In genomic region chr4:3229328-3229727, GRCh38 we compare ENCODE assay signal across 26 cellular contexts. TPM values are rescaled to one million over a fixed set of nuclear protein-coding genes. Genes with fewer than 3 reads are reported as not detected.
DNase-seq lines count a peak whose midpoint lies in the region; ATAC-seq and TF ChIP-seq lines count a peak whose summit lies in the region.
"Had no signal": no experiment of that assay in that cellular context is flagged by ENCODE, and none has a peak within 500 bp of the region (broad histone marks: within the 10 kb centered on the region; RNA-seq: fewer than 3 reads in every experiment).

No MANE protein-coding gene starts in this region.

- no peak overlapping the region for H3K4me2 ChIP-seq in osteoblast (ENCODE audit: insufficient read depth, low read length)

- H3K27me3 ChIP-seq in osteoblast (ENCODE audit: insufficient read depth, low read length), result no peaks in the 10 kb centered on the region
- H3K27me3 ChIP-seq: ascending aorta, Peyer's patch, SJCRH30 had no signal

- H3K27me3 Mint-ChIP-seq in activated CD4-positive, alpha-beta T cell treated with anti-CD3 and anti-CD28 coated beads for 36 hours, result no peaks in the 10 kb centered on the region
- peaks cover 3% of the 10 kb centered on the region; the same call in 1 of the 2 replicates for H3K27me3 Mint-ChIP-seq in HFFc6 (ENCODE audit: insufficient read depth)
- no peaks in the 10 kb centered on the region for H3K27me3 Mint-ChIP-seq in central memory CD8-positive, alpha-beta T cell
- H3K27me3 Mint-ChIP-seq: activated CD4-positive, alpha-beta memory T cell treated with anti-CD3 and anti-CD28 coated beads for 36 hours; activated naive CD4-positive, alpha-beta T cell treated with anti-CD3 and anti-CD28 coated beads, Interleukin-2, amount 50 U/mL, for 24 hours; activated T-helper 17 cell treated with anti-CD3 and anti-CD28 coated beads, Interleukin-2, amount 50 U/mL, for 72 hours had no signal

- H4K20me1 ChIP-seq in osteoblast (ENCODE audit: insufficient read depth, low read length), result no peaks in the 10 kb centered on the region

- H3K9me3 ChIP-seq in osteoblast (ENCODE audit: low read depth, low read length), result no peaks in the 10 kb centered on the region
- H3K9me3 ChIP-seq: ascending aorta, left ventricle myocardium inferior, Peyer's patch, SJCRH30 had no signal

- peak overlapping the region; percentile 14 for H3K27ac Mint-ChIP-seq in activated CD4-positive, alpha-beta T cell treated with anti-CD3 and anti-CD28 coated beads for 36 hours
- peak overlapping the region; percentile 7; the same call in 1 of the 2 replicates for H3K27ac Mint-ChIP-seq in HFFc6
- peak overlapping the region; percentile 3 for H3K27ac Mint-ChIP-seq in central memory CD8-positive, alpha-beta T cell (ENCODE audit: low read depth)
- H3K27ac Mint-ChIP-seq: activated CD4-positive, alpha-beta memory T cell treated with anti-CD3 and anti-CD28 coated beads for 36 hours; activated naive CD4-positive, alpha-beta T cell treated with anti-CD3 and anti-CD28 coated beads, Interleukin-2, amount 50 U/mL, for 24 hours; activated T-helper 17 cell treated with anti-CD3 and anti-CD28 coated beads, Interleukin-2, amount 50 U/mL, for 72 hours; stimulated activated effector memory CD8-positive, alpha-beta T cell treated with anti-CD3 and anti-CD28 coated beads, Interleukin-12 subunit alpha, Interleukin-12 subunit beta, amount 100 ng/mL, for 72 hours had no signal

- no peaks in the 10 kb centered on the region for H3K79me2 ChIP-seq in osteoblast (ENCODE audit: insufficient read depth, low read length)

- intact Hi-C loops in activated CD4-positive, alpha-beta T cell treated with anti-CD3 and anti-CD28 coated beads for 36 hours (cut with DNase I, micrococcal nuclease), result no loop called here

- no peak overlapping the region for H3K27ac ChIP-seq in osteoblast (ENCODE audit: low read depth, low read length)
- H3K27ac ChIP-seq: ascending aorta, left ventricle myocardium inferior, Peyer's patch, SJCRH30 had no signal

- peaks cover 3% of the 10 kb centered on the region for H3K4me1 Mint-ChIP-seq in activated CD4-positive, alpha-beta T cell treated with anti-CD3 and anti-CD28 coated beads for 36 hours
- H3K4me1 Mint-ChIP-seq in HFFc6 (ENCODE audit: low read depth), result peaks cover 17% of the 10 kb centered on the region
- H3K4me1 Mint-ChIP-seq in central memory CD8-positive, alpha-beta T cell, result peaks cover 6% of the 10 kb centered on the region
- H3K4me1 Mint-ChIP-seq: activated naive CD4-positive, alpha-beta T cell treated with anti-CD3 and anti-CD28 coated beads, Interleukin-2, amount 50 U/mL, for 24 hours had no signal

- H3K36me3 ChIP-seq in osteoblast (ENCODE audit: insufficient read depth, low read length), result peaks cover 60% of the 10 kb centered on the region

- ATAC-seq in activated CD4-positive, alpha-beta T cell treated with anti-CD3 and anti-CD28 coated beads for 36 hours, result no peak
- no peak for ATAC-seq in central memory CD8-positive, alpha-beta T cell (replicated peaks; ENCODE audit: extremely low read depth, poor library complexity, severe bottlenecking)
- ATAC-seq in HG03432 (IDR thresholded peaks at IDR 0.05; ENCODE audit: unreplicated experiment), result no peak
- ATAC-seq: activated T-helper 17 cell treated with anti-CD3 and anti-CD28 coated beads, Interleukin-2, amount 50 U/mL, for 72 hours; stimulated activated effector memory CD8-positive, alpha-beta T cell treated with anti-CD3 and anti-CD28 coated beads, Interleukin-12 subunit alpha, Interleukin-12 subunit beta, amount 100 ng/mL, for 72 hours had no signal

- H3K9me3 Mint-ChIP-seq in activated CD4-positive, alpha-beta T cell treated with anti-CD3 and anti-CD28 coated beads for 36 hours (ENCODE audit: low read depth), result no peaks in the 10 kb centered on the region
- peaks cover 4% of the 10 kb centered on the region; the same call in 1 of the 2 replicates for H3K9me3 Mint-ChIP-seq in HFFc6
- H3K9me3 Mint-ChIP-seq in central memory CD8-positive, alpha-beta T cell, result no peaks in the 10 kb centered on the region
- H3K9me3 Mint-ChIP-seq: activated CD4-positive, alpha-beta memory T cell treated with anti-CD3 and anti-CD28 coated beads for 36 hours; activated naive CD4-positive, alpha-beta T cell treated with anti-CD3 and anti-CD28 coated beads, Interleukin-2, amount 50 U/mL, for 24 hours; activated T-helper 17 cell treated with anti-CD3 and anti-CD28 coated beads, Interleukin-2, amount 50 U/mL, for 72 hours; stimulated activated effector memory CD8-positive, alpha-beta T cell treated with anti-CD3 and anti-CD28 coated beads, Interleukin-12 subunit alpha, Interleukin-12 subunit beta, amount 100 ng/mL, for 72 hours had no signal

- H2AFZ ChIP-seq in osteoblast (ENCODE audit: low read length), result no peak overlapping the region

- no peaks in the 10 kb centered on the region for H3K4me1 ChIP-seq in osteoblast (ENCODE audit: insufficient read depth, low read length)
- H3K4me1 ChIP-seq: ascending aorta, Peyer's patch had no signal

- H3K36me3 Mint-ChIP-seq in activated CD4-positive, alpha-beta T cell treated with anti-CD3 and anti-CD28 coated beads for 36 hours (ENCODE audit: low read depth), result peaks cover 44% of the 10 kb centered on the region
- H3K36me3 Mint-ChIP-seq in HFFc6 (ENCODE audit: low read depth), result peaks cover 29% of the 10 kb centered on the region
- peaks cover 34% of the 10 kb centered on the region for H3K36me3 Mint-ChIP-seq in central memory CD8-positive, alpha-beta T cell (ENCODE audit: insufficient read depth)

- no peak overlapping the region for H3K4me3 ChIP-seq in osteoblast (ENCODE audit: insufficient read depth, low read length)
- H3K4me3 ChIP-seq: ascending aorta, left ventricle myocardium inferior, Peyer's patch, SJCRH30 had no signal

- H3K4me3 Mint-ChIP-seq in activated CD4-positive, alpha-beta T cell treated with anti-CD3 and anti-CD28 coated beads for 36 hours, result no peak overlapping the region
- H3K4me3 Mint-ChIP-seq in HFFc6, result no peak overlapping the region
- no peak overlapping the region for H3K4me3 Mint-ChIP-seq in central memory CD8-positive, alpha-beta T cell
- H3K4me3 Mint-ChIP-seq: activated CD4-positive, alpha-beta memory T cell treated with anti-CD3 and anti-CD28 coated beads for 36 hours; activated naive CD4-positive, alpha-beta T cell treated with anti-CD3 and anti-CD28 coated beads, Interleukin-2, amount 50 U/mL, for 24 hours; activated T-helper 17 cell treated with anti-CD3 and anti-CD28 coated beads, Interleukin-2, amount 50 U/mL, for 72 hours; stimulated activated effector memory CD8-positive, alpha-beta T cell treated with anti-CD3 and anti-CD28 coated beads, Interleukin-12 subunit alpha, Interleukin-12 subunit beta, amount 100 ng/mL, for 72 hours had no signal

- TF ChIP-seq CTCF in HFFc6 (IDR thresholded peaks at IDR 0.05) (no peak), osteoblast (IDR thresholded peaks at IDR 0.05; ENCODE audit: extremely low read depth, low read depth, low read length) (no peak)

- DNase-seq in activated CD4-positive, alpha-beta T cell treated with anti-CD3 and anti-CD28 coated beads for 36 hours, result no peak
- no peak for DNase-seq in activated CD4-positive, alpha-beta T cell treated with anti-CD3 and anti-CD28 coated beads for 4 hours
- no peak for DNase-seq in HFFc6
- no peak for DNase-seq in central memory CD8-positive, alpha-beta T cell (ENCODE audit: low spot score in 2 of 2)
- peak; percentile 42 for DNase-seq in osteoblast (ENCODE audit: insufficient read length, low spot score, missing footprints)
- no peak for DNase-seq in NCI-H2029 treated with DMSO at 0.1 percent for 48 hours (lab: John Stamatoyannopoulos, UW)
- no peak for DNase-seq in NCI-H345 treated with DMSO at 0.1 percent for 48 hours (lab: John Stamatoyannopoulos, UW; ENCODE audit: unreplicated experiment)
- DNase-seq: 8988T; activated CD4-positive, alpha-beta memory T cell treated with anti-CD3 and anti-CD28 coated beads for 36 hours; activated CD4-positive, CD25-positive, alpha-beta regulatory T cell; C1 segment of cervical spinal cord; Calu3; DMS79; glutamatergic neuron; KBM-7; left ventricle myocardium inferior; NCI-H1092 treated with DMSO at 0.1 percent for 48 hours; NCI-H1694 treated with DMSO at 0.1 percent for 48 hours; NCI-H82; Peyer's patch; SJCRH30 had no signal

- POLR2A ChIA-PET in activated CD4-positive, alpha-beta T cell treated with anti-CD3 and anti-CD28 coated beads for 36 hours (lab: Charles Lee), result no interaction called here

- CTCF ChIA-PET in activated CD4-positive, alpha-beta T cell treated with anti-CD3 and anti-CD28 coated beads for 36 hours (lab: Charles Lee), result no interaction called here

RNA-seq across cellular contexts. Expression of gene MSANTD1, which starts 19.6 kb away (rescaled TPM):
- total RNA-seq in activated CD4-positive, alpha-beta T cell treated with anti-CD3 and anti-CD28 coated beads for 36 hours, result under 1 TPM; 0.46 to 0.69 TPM
- under 1 TPM; 0.09 to 0.35 (median 0.12) TPM for total RNA-seq in HFFc6 (2021; fragmentation: NEBNext Ultra II Directional; extraction: Animal tissue kit (Norgen Biotek cat#: 25700))
- 0.59 and 0.72 TPM in 2 replicates for total RNA-seq in osteoblast
- total RNA-seq: ascending aorta had no signal
